Comparison of ENCODE assay signal across 1 cellular context in genomic region chr7:75878769-75879596, GRCh38.
TF ChIP-seq lines count a peak whose summit lies in the region.

TSS of gene RHBDD2 (plus strand) at chr7:75879034. CDS start at chr7:75879083, 49 bp downstream.

TF ChIP-seq in HepG2, 621 proteins besides CTCF, POLR2A, EP300 and RAD21 (continued from another document and continues in another):
- TF ChIP-seq HIC2 (CRISPR knock-in tag; IDR thresholded peaks at IDR 0.05; ENCODE audit: low read depth) (no peak), ZNF562 (CRISPR knock-in tag; IDR thresholded peaks at IDR 0.05; ENCODE audit: borderline replicate concordance) (no peak), ZNF670 (CRISPR knock-in tag; IDR thresholded peaks at IDR 0.05; ENCODE audit: borderline replicate concordance) (no peak), U2AF1 (optimal IDR thresholded peaks at IDR 0.05; ENCODE audit: low read depth, low read length) (no peak), PCBP2 (optimal IDR thresholded peaks at IDR 0.05; ENCODE audit: low read depth, low read length, poor library complexity, severe bottlenecking) (no peak), WIZ (CRISPR knock-in tag; IDR thresholded peaks at IDR 0.05) (peak; percentile 67; the same call in 1 of the 2 replicates), GATAD2A (CRISPR knock-in tag; IDR thresholded peaks at IDR 0.05) (no peak), KLF9 (CRISPR knock-in tag; IDR thresholded peaks at IDR 0.05; ENCODE audit: low read depth) (0 out of 2 replicates have a peak, but pooled peaks have one; percentile 14), NRL (CRISPR knock-in tag; IDR thresholded peaks at IDR 0.05; ENCODE audit: borderline replicate concordance) (peak; percentile 54; the same call in 1 of the 2 replicates), ZNF768 (CRISPR knock-in tag; IDR thresholded peaks at IDR 0.05) (peak; percentile 66; the same call in 1 of the 2 replicates), ZNF350 (CRISPR knock-in tag; IDR thresholded peaks at IDR 0.05; ENCODE audit: borderline replicate concordance, low read depth) (no peak), SP5 (CRISPR knock-in tag; IDR thresholded peaks at IDR 0.05; ENCODE audit: borderline replicate concordance, low read depth) (peak; percentile 45; the same call in 1 of the 2 replicates), THAP9 (CRISPR knock-in tag; IDR thresholded peaks at IDR 0.05; ENCODE audit: borderline replicate concordance) (peak; percentile 45; the same call in 1 of the 2 replicates), DR1 (CRISPR knock-in tag; IDR thresholded peaks at IDR 0.05) (peak; percentile 75; the same call in 1 of the 2 replicates), SAP130 (CRISPR knock-in tag; IDR thresholded peaks at IDR 0.05; ENCODE audit: low read depth) (peak; percentile 98), HMGA1 (CRISPR knock-in tag; conservative IDR thresholded peaks at IDR 0.05) (no peak), FOXA1 (IDR thresholded peaks at IDR 0.05) (no peak), FOXA1 (CRISPR knock-in tag; IDR thresholded peaks at IDR 0.05) (no peak), ATF1 (CRISPR knock-in tag; IDR thresholded peaks at IDR 0.05) (no peak), KLF6 (CRISPR knock-in tag; IDR thresholded peaks at IDR 0.05) (no peak), CENPX (CRISPR knock-in tag; IDR thresholded peaks at IDR 0.05) (no peak), ETV6 (CRISPR knock-in tag; conservative IDR thresholded peaks at IDR 0.05) (0 out of 2 replicates have a peak, but pooled peaks have one; percentile 24), ZSCAN20 (CRISPR knock-in tag; IDR thresholded peaks at IDR 0.05; ENCODE audit: borderline replicate concordance) (peak; percentile 84; the same call in 1 of the 2 replicates), ZBED4 (CRISPR knock-in tag; IDR thresholded peaks at IDR 0.05; ENCODE audit: borderline replicate concordance) (no peak), SMAD1 (CRISPR knock-in tag; IDR thresholded peaks at IDR 0.05; ENCODE audit: borderline replicate concordance, low read depth) (no peak; the same call in 1 of the 2 replicates), RBAK (CRISPR knock-in tag; IDR thresholded peaks at IDR 0.05) (no peak), RBM22 (optimal IDR thresholded peaks at IDR 0.05; ENCODE audit: low read length) (no peak), MYC (CRISPR knock-in tag; IDR thresholded peaks at IDR 0.05; ENCODE audit: borderline replicate concordance) (peak; percentile 74; the same call in 1 of the 2 replicates), SMAD9 (CRISPR knock-in tag; IDR thresholded peaks at IDR 0.05) (0 out of 2 replicates have a peak, but pooled peaks have one; percentile 47), FIP1L1 (IDR thresholded peaks at IDR 0.05; ENCODE audit: borderline replicate concordance, insufficient read depth, low read depth, low read length) (no peak), DNMT1 (CRISPR knock-in tag; IDR thresholded peaks at IDR 0.05) (peak; percentile 98), ZNF879 (CRISPR knock-in tag; IDR thresholded peaks at IDR 0.05) (no peak), ZBTB42 (CRISPR knock-in tag; IDR thresholded peaks at IDR 0.05) (no peak), ZFX (CRISPR knock-in tag; IDR thresholded peaks at IDR 0.05; ENCODE audit: low read depth) (peak; percentile 95), ZMYM4 (CRISPR knock-in tag; IDR thresholded peaks at IDR 0.05) (peak; percentile 75; the same call in 1 of the 2 replicates), ZNF687 (CRISPR knock-in tag; IDR thresholded peaks at IDR 0.05) (peak; percentile 97), TCF7 (IDR thresholded peaks at IDR 0.05; ENCODE audit: low read depth) (no peak), ZC3H13 (CRISPR knock-in tag; IDR thresholded peaks at IDR 0.05) (no peak), MBNL3 (CRISPR knock-in tag; conservative IDR thresholded peaks at IDR 0.05) (no peak), HOXA3 (CRISPR knock-in tag; IDR thresholded peaks at IDR 0.05) (peak; percentile 87), ZNF296 (CRISPR knock-in tag; conservative IDR thresholded peaks at IDR 0.05) (0 out of 2 replicates have a peak, but pooled peaks have one; percentile 40), PAF1 (CRISPR knock-in tag; IDR thresholded peaks at IDR 0.05) (no peak), BORCS8-MEF2B (CRISPR knock-in tag; IDR thresholded peaks at IDR 0.05) (peak; percentile 56; the same call in 1 of the 2 replicates), ZNF709 (CRISPR knock-in tag; IDR thresholded peaks at IDR 0.05) (peak; percentile 92), FOXJ3 (CRISPR knock-in tag; IDR thresholded peaks at IDR 0.05; ENCODE audit: borderline replicate concordance) (no peak), NFKB2 (CRISPR knock-in tag; IDR thresholded peaks at IDR 0.05; ENCODE audit: borderline replicate concordance) (peak; percentile 90; the same call in 1 of the 2 replicates), TFDP2 (CRISPR knock-in tag; IDR thresholded peaks at IDR 0.05) (peak; percentile 82), GATA4 (IDR thresholded peaks at IDR 0.05; ENCODE audit: borderline replicate concordance, low read depth) (no peak), TFAP4 (IDR thresholded peaks at IDR 0.05; ENCODE audit: borderline replicate concordance, low read depth) (no peak; the same call in 1 of the 2 replicates), ZNF629 (CRISPR knock-in tag; conservative IDR thresholded peaks at IDR 0.05) (0 out of 2 replicates have a peak, but pooled peaks have one; percentile 17), MED1 (CRISPR knock-in tag; IDR thresholded peaks at IDR 0.05) (peak; percentile 75), ZBTB39 (CRISPR knock-in tag; IDR thresholded peaks at IDR 0.05) (no peak; the same call in 1 of the 2 replicates)
